Comparison of ENCODE assay signal across 8 cellular contexts in genomic region chr14:103384450-103385152, GRCh38. TPM values are rescaled to one million over a fixed set of nuclear protein-coding genes. Genes with fewer than 3 reads are reported as not detected.
A peak's percentile ranks its signal among the peaks of the same experiment; 100 is the strongest.
DNase-seq lines count a peak whose midpoint lies in the region; ATAC-seq and TF ChIP-seq lines count a peak whose summit lies in the region.

No MANE protein-coding gene starts in this region.

- H3K36me3 ChIP-seq in kidney epithelial cell (ENCODE audit: control insufficient read depth, insufficient read depth, low read length) (no peaks in the 10 kb centered on the region), tibial artery (no peaks in the 10 kb centered on the region)

- intact Hi-C loops in tibial artery (cut with DNase I; ENCODE audit: low total_unique reads), result loop anchor here (2.0 to 5.0 kb wide), 2 partner anchors 52 to 1622 kb away; partner anchors contain the start of gene PPP2R5C

- peaks cover 0 to 33% (median 27%) of the 10 kb centered on the region in 4 donors for H3K4me1 ChIP-seq in tibial artery

- H3K9me3 ChIP-seq in tibial artery, result no peaks in the 10 kb centered on the region

- no peak for DNase-seq in activated naive CD8-positive, alpha-beta T cell treated with anti-CD3 and anti-CD28 coated beads, Interleukin-2, amount 10 ng/mL, durations not matched to agents 7 days and 5 days
- no peak for DNase-seq in kidney epithelial cell (ENCODE audit: low read depth)
- DNase-seq in tibial artery, result no peak
- no peak for DNase-seq in iPS-NIHi7 (ENCODE audit: extremely low spot score)
- no peak for DNase-seq in amniotic stem cell (lab: John Stamatoyannopoulos, UW)
- DNase-seq in omental fat pad (ENCODE audit: low spot score), result no peak

- peaks cover 9% of the 10 kb centered on the region for H3K27me3 Mint-ChIP-seq in activated naive CD8-positive, alpha-beta T cell treated with anti-CD3 and anti-CD28 coated beads, Interleukin-2, amount 10 ng/mL, durations not matched to agents 7 days and 5 days

- TF ChIP-seq CTCF in kidney epithelial cell (IDR thresholded peaks at IDR 0.05; ENCODE audit: insufficient read depth, low read length, poor library complexity, severe bottlenecking), result no peak
- TF ChIP-seq CTCF in tibial artery (IDR thresholded peaks at IDR 0.05), result no peak
- no peak for TF ChIP-seq CTCF in omental fat pad (IDR thresholded peaks at IDR 0.05)

- peak; percentile 9 for ATAC-seq in GM18909 (IDR thresholded peaks at IDR 0.05; ENCODE audit: poor library complexity, unreplicated experiment)
- peak; percentile 6 for ATAC-seq in HG03103 (IDR thresholded peaks at IDR 0.05; ENCODE audit: low read depth, unreplicated experiment)
- no peak for ATAC-seq in activated naive CD8-positive, alpha-beta T cell treated with anti-CD3 and anti-CD28 coated beads, Interleukin-2, amount 10 ng/mL, durations not matched to agents 7 days and 5 days (ENCODE audit: low read depth)
- no peak for ATAC-seq in omental fat pad (ENCODE audit: low FRiP score)

- peaks cover 8% of the 10 kb centered on the region for H3K36me3 Mint-ChIP-seq in activated naive CD8-positive, alpha-beta T cell treated with anti-CD3 and anti-CD28 coated beads, Interleukin-2, amount 10 ng/mL, durations not matched to agents 7 days and 5 days

- H3K27me3 ChIP-seq in kidney epithelial cell (ENCODE audit: control insufficient read depth, insufficient read depth, low read length), result no peaks in the 10 kb centered on the region
- H3K27me3 ChIP-seq in tibial artery, result no peaks in the 10 kb centered on the region

- peak overlapping the region; percentile 87 for H3K4me3 ChIP-seq in kidney epithelial cell (ENCODE audit: low read depth, low read length)
- H3K4me3 ChIP-seq in tibial artery, result peak overlapping the region; percentile 77 to 84

- peak overlapping the region; percentile 96 for H3K4me3 Mint-ChIP-seq in activated naive CD8-positive, alpha-beta T cell treated with anti-CD3 and anti-CD28 coated beads, Interleukin-2, amount 10 ng/mL, durations not matched to agents 7 days and 5 days

- peak overlapping the region; percentile 93 to 97 for H3K27ac ChIP-seq in tibial artery

- H3K27ac Mint-ChIP-seq in activated naive CD8-positive, alpha-beta T cell treated with anti-CD3 and anti-CD28 coated beads, Interleukin-2, amount 10 ng/mL, durations not matched to agents 7 days and 5 days, result peak overlapping the region; percentile 89

- POLR2A ChIA-PET in activated naive CD8-positive, alpha-beta T cell treated with anti-CD3 and anti-CD28 coated beads, Interleukin-2, amount 10 ng/mL, durations not matched to agents 7 days and 5 days (lab: Charles Lee), result interaction anchor here (1.4 to 2.8 kb wide), 2 partner anchors 12 to 51 kb away, joined by 4 to 21 read pairs; partner anchors contain the start of gene EIF5

- no peaks in the 10 kb centered on the region for H3K9me3 Mint-ChIP-seq in activated naive CD8-positive, alpha-beta T cell treated with anti-CD3 and anti-CD28 coated beads, Interleukin-2, amount 10 ng/mL, durations not matched to agents 7 days and 5 days

- peaks cover 21% of the 10 kb centered on the region for H3K4me1 Mint-ChIP-seq in activated naive CD8-positive, alpha-beta T cell treated with anti-CD3 and anti-CD28 coated beads, Interleukin-2, amount 10 ng/mL, durations not matched to agents 7 days and 5 days

RNA-seq across cellular contexts. Expression of gene MARK3, which starts 0.6 kb away (rescaled TPM):
- 10 to 100 TPM; 87.4 to 88.0 TPM for total RNA-seq in activated naive CD8-positive, alpha-beta T cell treated with anti-CD3 and anti-CD28 coated beads, Interleukin-2, amount 10 ng/mL, durations not matched to agents 7 days and 5 days
- total RNA-seq in kidney epithelial cell, result 64.4 and 74.1 TPM in 2 replicates
- total RNA-seq in omental fat pad, result 100 to 1,000 TPM in 3 of 4 donors, 10 to 100 TPM in 1; 78.8 to 133 (median 121) TPM

RNA-seq across cellular contexts. Expression of gene EIF5, which starts 50.6 kb away (rescaled TPM):
- total RNA-seq in activated naive CD8-positive, alpha-beta T cell treated with anti-CD3 and anti-CD28 coated beads, Interleukin-2, amount 10 ng/mL, durations not matched to agents 7 days and 5 days, result 100 to 1,000 TPM; 202 to 222 TPM
- total RNA-seq in kidney epithelial cell, result 216 and 254 TPM in 2 replicates
- 100 to 1,000 TPM; 157 to 399 (median 292) TPM for total RNA-seq in omental fat pad

Comparison
In these comparisons a context has a peak if more than half of its experiments do, and no peak if none do; other contexts are left out.
1. ATAC-seq: peak in GM18909 (single experiment) and HG03103 (single experiment); none in activated naive CD8-positive, alpha-beta T cell treated with anti-CD3 and anti-CD28 coated beads, Interleukin-2, amount 10 ng/mL, durations not matched to agents 7 days and 5 days (single experiment) and omental fat pad (single experiment).